In the genomic region with DNA sequence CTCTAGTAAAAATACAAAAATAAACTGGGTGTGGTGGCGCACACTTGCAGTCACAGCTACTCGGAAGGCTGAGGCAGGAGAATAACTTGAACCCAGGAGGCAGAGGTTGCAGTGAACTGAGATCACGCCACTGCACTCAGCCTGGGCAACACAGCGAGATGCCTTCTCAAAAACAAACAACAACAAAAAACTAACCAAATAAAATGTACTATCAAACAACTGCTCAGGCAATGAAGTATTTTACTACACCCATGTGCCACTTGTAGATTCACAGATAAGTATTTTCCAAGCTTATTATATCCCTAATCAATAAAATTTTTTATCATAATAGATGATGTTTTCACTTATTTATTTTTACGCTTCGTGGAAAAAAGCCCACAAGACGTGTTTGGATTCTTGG, we compare ENCODE assay signal across 8 cellular contexts. TPM values are rescaled to one million over a fixed set of nuclear protein-coding genes. Genes with fewer than 3 reads are reported as not detected.
DNase-seq lines count a peak whose midpoint lies in the region; ATAC-seq, FAIRE-seq and TF ChIP-seq lines count a peak whose summit lies in the region.

No MANE protein-coding gene starts in this region.

- H3K4me1 ChIP-seq in ascending aorta (peaks cover 0 to 7% of the 10 kb centered on the region in 2 donors), HepG2 (ENCODE audit: insufficient read depth, low read length) (peaks cover 14% of the 10 kb centered on the region), thymus (ENCODE audit: control insufficient read depth, insufficient read depth, low read length) (no peaks in the 10 kb centered on the region)

- H4K20me1 ChIP-seq in HepG2 (ENCODE audit: insufficient read depth, low read length) = no peaks in the 10 kb centered on the region

- H3K4me3 ChIP-seq in ascending aorta (peak overlapping the region; percentile 73 to 74), HepG2 (replicated peaks in 1 of 3; ENCODE audit: insufficient read depth in 1 of 3, low read depth in 2 of 3, low read length in 3 of 3) (peak overlapping the region; percentile 66 to 82 (median 81)), thymus (ENCODE audit: low read length) (peak overlapping the region; percentile 75)

- TF ChIP-seq CTCF in ascending aorta (IDR thresholded peaks at IDR 0.05) (no peak), HepG2 (CRISPR knock-in tag; IDR thresholded peaks at IDR 0.05) (no peak)

- CTCF ChIA-PET in activated CD4-positive, alpha-beta T cell treated with anti-CD3 and anti-CD28 coated beads, Interleukin-2, amount 10 ng/mL, durations not matched to agents 7 days and 5 days (lab: Charles Lee) = interaction anchor here (1.0 kb wide), 1 partner anchor 243 kb away, joined by 3 read pairs; the partner anchor contains the start of gene ATM
- CTCF ChIA-PET in HepG2 (lab: Yijun Ruan, JAX; ENCODE audit: low intra/inter-chr PET ratio, low total read pairs) (no interaction called here), HEK293T (lab: Yijun Ruan, JAX) (no interaction called here)

- peaks cover 3% of the 10 kb centered on the region for H3K36me3 Mint-ChIP-seq in activated CD4-positive, alpha-beta T cell treated with anti-CD3 and anti-CD28 coated beads, Interleukin-2, amount 10 ng/mL, durations not matched to agents 7 days and 5 days (ENCODE audit: low read depth)

- peaks cover 24% of the 10 kb centered on the region for H3K4me1 Mint-ChIP-seq in activated CD4-positive, alpha-beta T cell treated with anti-CD3 and anti-CD28 coated beads, Interleukin-2, amount 10 ng/mL, durations not matched to agents 7 days and 5 days

- TF ChIP-seq EP300 in HepG2 (IDR thresholded peaks at IDR 0.05; ENCODE audit: low read depth in 2 of 2, low read length in 2 of 2) (no peak), HepG2 (CRISPR knock-in tag; IDR thresholded peaks at IDR 0.05; ENCODE audit: borderline replicate concordance) (no peak)

- intact Hi-C loops in ascending aorta (cut with DNase I) = loop anchor here (2.0 to 5.0 kb wide), 3 partner anchors 126 to 459 kb away; partner anchors contain the start of genes ACAT1, CUL5 and EXPH5
- intact Hi-C loops in HepG2 (cut with micrococcal nuclease; ENCODE audit: unreplicated experiment) = no loop called here

- no peaks in the 10 kb centered on the region for H3K27me3 ChIP-seq in ascending aorta
- no peaks in the 10 kb centered on the region; a peak in 1 of 5 replicates for H3K27me3 ChIP-seq in HepG2 (ENCODE audit: control insufficient read depth in 1 of 2, insufficient read depth in 2 of 2, low read length in 2 of 2)
- no peaks in the 10 kb centered on the region for H3K27me3 ChIP-seq in thymus (ENCODE audit: control insufficient read depth, insufficient read depth)

- ATAC-seq in HepG2 = no peak

- H3K4me2 ChIP-seq in HepG2 (ENCODE audit: low read depth, low read length) = peak overlapping the region; percentile 75

- no peaks in the 10 kb centered on the region for H3K36me3 ChIP-seq in ascending aorta
- H3K36me3 ChIP-seq in HepG2 (replicated peaks in 1 of 2; ENCODE audit: control insufficient read depth in 1 of 2, insufficient read depth in 2 of 2, low read length in 2 of 2) = no peaks in the 10 kb centered on the region
- no peaks in the 10 kb centered on the region for H3K36me3 ChIP-seq in thymus (ENCODE audit: control insufficient read depth, insufficient read depth)

- H3K27ac ChIP-seq in ascending aorta (peak overlapping the region; percentile 97), HepG2 (ENCODE audit: extremely low read length, insufficient read depth, low read length) (peak overlapping the region; percentile 99), thymus (ENCODE audit: low read depth) (peak overlapping the region; percentile 94)

- H3K4me3 Mint-ChIP-seq in activated CD4-positive, alpha-beta T cell treated with anti-CD3 and anti-CD28 coated beads, Interleukin-2, amount 10 ng/mL, durations not matched to agents 7 days and 5 days = peak overlapping the region; percentile 95

- no peaks in the 10 kb centered on the region for H3K9me3 ChIP-seq in ascending aorta
- H3K9me3 ChIP-seq in HepG2 (ENCODE audit: low read length) = no peaks in the 10 kb centered on the region
- no peaks in the 10 kb centered on the region for H3K9me3 ChIP-seq in thymus (ENCODE audit: control insufficient read depth)

- no TSS peak for BruUV-seq in HepG2 (replicated peaks; lab: Mats Ljungman, UMichigan)

- no peak overlapping the region for H2AFZ ChIP-seq in HepG2 (ENCODE audit: low read length)

- H3K79me2 ChIP-seq in HepG2 (ENCODE audit: insufficient read depth, low read length) = no peaks in the 10 kb centered on the region

- FAIRE-seq in HepG2 (lab: Jason Lieb, UNC) = no peak

- no peak for TF ChIP-seq RAD21 in HepG2 (CRISPR knock-in tag; IDR thresholded peaks at IDR 0.05)

- 60% methylated on average over 7 of the region's 7 CpGs for WGBS in HepG2 (ENCODE audit: low lambda C conversion rate)
- WGBS in thymus = 58% methylated on average over 7 of the region's 7 CpGs

- H3K27me3 Mint-ChIP-seq in activated CD4-positive, alpha-beta T cell treated with anti-CD3 and anti-CD28 coated beads, Interleukin-2, amount 10 ng/mL, durations not matched to agents 7 days and 5 days = no peaks in the 10 kb centered on the region

- peak overlapping the region; percentile 97 for H3K9ac ChIP-seq in HepG2 (ENCODE audit: insufficient read depth, low read depth, low read length)

- in situ Hi-C loops in HepG2 (cut with HindIII; ENCODE audit: extremely low pct_ligation_motif_present, low pct_unique_long_range_greater_than_20kb) = no loop called here

- no peak for TF ChIP-seq POLR2A in HepG2 (IDR thresholded peaks at IDR 0.05; ENCODE audit: insufficient read depth in 1 of 2, low read depth in 2 of 2, low read length in 2 of 2)

- DNase-seq in activated CD4-positive, alpha-beta T cell treated with anti-CD3 and anti-CD28 coated beads, Interleukin-2, amount 10 ng/mL, durations not matched to agents 7 days and 5 days = no peak
- DNase-seq in activated CD4-positive, alpha-beta T cell treated with anti-CD3 and anti-CD28 coated beads, Interleukin-2, amount 50 U/mL, for 4 hours = no peak
- DNase-seq in ascending aorta (ENCODE audit: low spot score in 2 of 2) (no peak), HepG2 (ENCODE audit: low spot score) (no peak), HEK293T (ENCODE audit: extremely low spot score) (no peak), SHP77 treated with DMSO at 0.1 percent for 48 hours (lab: John Stamatoyannopoulos, UW) (no peak), germinal center (ENCODE audit: low spot score) (no peak)

- peak overlapping the region; percentile 99 for H3K27ac Mint-ChIP-seq in activated CD4-positive, alpha-beta T cell treated with anti-CD3 and anti-CD28 coated beads, Interleukin-2, amount 10 ng/mL, durations not matched to agents 7 days and 5 days

- POLR2A ChIA-PET in activated CD4-positive, alpha-beta T cell treated with anti-CD3 and anti-CD28 coated beads, Interleukin-2, amount 10 ng/mL, durations not matched to agents 7 days and 5 days (lab: Charles Lee) = interaction anchor here (0.6 kb wide), 2 partner anchors 103 to 242 kb away, joined by 3 read pairs; no protein-coding TSS in a partner anchor
- POLR2A ChIA-PET in HepG2 (lab: Yijun Ruan, JAX) (interaction anchor here (1.5 kb wide), 1 partner anchor 32 kb away, joined by 5 read pairs; the partner anchor contains the start of gene POGLUT3), HEK293T (lab: Yijun Ruan, JAX) (interaction anchor here (1.0 to 1.6 kb wide), 8 partner anchors 13 to 243 kb away, joined by 3 to 8 read pairs (median 4); partner anchors contain the start of genes ATM and POGLUT3)

- H3K9me3 Mint-ChIP-seq in activated CD4-positive, alpha-beta T cell treated with anti-CD3 and anti-CD28 coated beads, Interleukin-2, amount 10 ng/mL, durations not matched to agents 7 days and 5 days = no peaks in the 10 kb centered on the region

RNA-seq across cellular contexts. Expression of gene C11orf65, which starts 0.9 kb away (rescaled TPM):
- total RNA-seq in activated CD4-positive, alpha-beta T cell treated with anti-CD3 and anti-CD28 coated beads, Interleukin-2, amount 10 ng/mL, durations not matched to agents 7 days and 5 days = 1 to 10 TPM; 1.4 to 1.7 TPM
- total RNA-seq in ascending aorta (not detected), HepG2 (2016; rRNA removed; fragmentation: Illumina TruSeq; extraction: Trizol) (0.34 and 0.42 TPM in 2 replicates)
- total RNA-seq in HepG2 (2016; cell fraction: cytosol; rRNA removed; fragmentation: Illumina TruSeq; extraction: Trizol; ENCODE audit: low read depth) = 0.30 TPM in 1 of 2 replicates, not detected in the other
- total RNA-seq in HepG2 (2016; cell fraction: insoluble cytoplasmic fraction; rRNA removed; fragmentation: Illumina TruSeq; extraction: Trizol) = 0.24 and 0.35 TPM in 2 replicates
- total RNA-seq in HepG2 (2016; cell fraction: membrane; rRNA removed; fragmentation: Illumina TruSeq; extraction: Trizol) = 0.31 TPM in 1 of 2 replicates, not detected in the other
- 0.38 and 0.47 TPM in 2 replicates for total RNA-seq in HepG2 (2016; cell fraction: nucleus; rRNA removed; fragmentation: Illumina TruSeq; extraction: Trizol)
- polyA plus RNA-seq in HepG2 (2011; rRNA removed) (0.38 TPM in 1 of 2 replicates, not detected in the other), thymus (1.4 TPM)
- 0.14 TPM in 1 of 2 replicates, not detected in the other for polyA plus RNA-seq in HepG2 (2011; cell fraction: cytosol; rRNA removed)
- polyA plus RNA-seq in HepG2 (2011; cell fraction: nucleus; rRNA removed) = 0.21 TPM in 1 of 2 replicates, not detected in the other
- polyA plus RNA-seq in HepG2 (2012) = 0.23 and 0.91 TPM in 2 replicates
- polyA plus RNA-seq in HepG2 (2016; cell fraction: cytosol; fragmentation: Illumina TruSeq; extraction: Trizol; ENCODE audit: low read depth) = not detected in 2 replicates
- 0.42 TPM in 1 of 2 replicates, not detected in the other for polyA plus RNA-seq in HepG2 (2016; cell fraction: insoluble cytoplasmic fraction; fragmentation: Illumina TruSeq; extraction: Trizol; ENCODE audit: low read depth)
- not detected in 2 replicates for polyA plus RNA-seq in HepG2 (2016; cell fraction: membrane; fragmentation: Illumina TruSeq; extraction: Trizol; ENCODE audit: low read depth)
- not detected in 2 replicates for polyA plus RNA-seq in HepG2 (2016; cell fraction: nucleus; fragmentation: Illumina TruSeq; extraction: Trizol; ENCODE audit: insufficient read depth, low read depth)
- 0.07 TPM in 1 of 2 replicates, not detected in the other for polyA minus RNA-seq in HepG2 (2011; rRNA and poly(A)+ RNA removed; ENCODE audit: low replicate concordance)
- not detected in 2 replicates for polyA minus RNA-seq in HepG2 (2011; cell fraction: cytosol; rRNA and poly(A)+ RNA removed)
- polyA minus RNA-seq in HepG2 (2011; cell fraction: nucleus; rRNA and poly(A)+ RNA removed) = 0.62 and 2.7 TPM in 2 replicates

RNA-seq across cellular contexts. Expression of gene POGLUT3, which starts 31.8 kb away (rescaled TPM):
- 10 to 100 TPM; 17.4 to 18.5 TPM for total RNA-seq in activated CD4-positive, alpha-beta T cell treated with anti-CD3 and anti-CD28 coated beads, Interleukin-2, amount 10 ng/mL, durations not matched to agents 7 days and 5 days
- total RNA-seq in ascending aorta (27.1 TPM), HepG2 (2016; rRNA removed; fragmentation: Illumina TruSeq; extraction: Trizol) (17.2 and 22.0 TPM in 2 replicates)
- 2.9 and 3.7 TPM in 2 replicates for total RNA-seq in HepG2 (2016; cell fraction: cytosol; rRNA removed; fragmentation: Illumina TruSeq; extraction: Trizol; ENCODE audit: low read depth)
- total RNA-seq in HepG2 (2016; cell fraction: insoluble cytoplasmic fraction; rRNA removed; fragmentation: Illumina TruSeq; extraction: Trizol) = 18.6 and 23.8 TPM in 2 replicates
- 12.5 and 14.6 TPM in 2 replicates for total RNA-seq in HepG2 (2016; cell fraction: membrane; rRNA removed; fragmentation: Illumina TruSeq; extraction: Trizol)
- total RNA-seq in HepG2 (2016; cell fraction: nucleus; rRNA removed; fragmentation: Illumina TruSeq; extraction: Trizol) = 18.6 and 23.0 TPM in 2 replicates
- polyA plus RNA-seq in HepG2 (2011; rRNA removed) (10.6 and 14.3 TPM in 2 replicates), thymus (9.0 TPM)
- polyA plus RNA-seq in HepG2 (2011; cell fraction: cytosol; rRNA removed) = 7.3 and 9.8 TPM in 2 replicates
- polyA plus RNA-seq in HepG2 (2011; cell fraction: nucleus; rRNA removed) = 1.9 and 2.8 TPM in 2 replicates
- 9.0 and 13.4 TPM in 2 replicates for polyA plus RNA-seq in HepG2 (2012)
- polyA plus RNA-seq in HepG2 (2016; cell fraction: cytosol; fragmentation: Illumina TruSeq; extraction: Trizol; ENCODE audit: low read depth) = 1.9 and 2.7 TPM in 2 replicates
- 16.9 and 18.2 TPM in 2 replicates for polyA plus RNA-seq in HepG2 (2016; cell fraction: insoluble cytoplasmic fraction; fragmentation: Illumina TruSeq; extraction: Trizol; ENCODE audit: low read depth)
- 7.9 and 8.3 TPM in 2 replicates for polyA plus RNA-seq in HepG2 (2016; cell fraction: membrane; fragmentation: Illumina TruSeq; extraction: Trizol; ENCODE audit: low read depth)
- polyA plus RNA-seq in HepG2 (2016; cell fraction: nucleus; fragmentation: Illumina TruSeq; extraction: Trizol; ENCODE audit: insufficient read depth, low read depth) = 25.5 and 25.9 TPM in 2 replicates
- polyA minus RNA-seq in HepG2 (2011; rRNA and poly(A)+ RNA removed; ENCODE audit: low replicate concordance) = 5.5 and 12.8 TPM in 2 replicates
- 16.4 and 19.7 TPM in 2 replicates for polyA minus RNA-seq in HepG2 (2011; cell fraction: cytosol; rRNA and poly(A)+ RNA removed)
- 5.7 and 6.2 TPM in 2 replicates for polyA minus RNA-seq in HepG2 (2011; cell fraction: nucleus; rRNA and poly(A)+ RNA removed)
